Comparison of ENCODE assay signal across 2 cellular contexts in the genomic region with DNA sequence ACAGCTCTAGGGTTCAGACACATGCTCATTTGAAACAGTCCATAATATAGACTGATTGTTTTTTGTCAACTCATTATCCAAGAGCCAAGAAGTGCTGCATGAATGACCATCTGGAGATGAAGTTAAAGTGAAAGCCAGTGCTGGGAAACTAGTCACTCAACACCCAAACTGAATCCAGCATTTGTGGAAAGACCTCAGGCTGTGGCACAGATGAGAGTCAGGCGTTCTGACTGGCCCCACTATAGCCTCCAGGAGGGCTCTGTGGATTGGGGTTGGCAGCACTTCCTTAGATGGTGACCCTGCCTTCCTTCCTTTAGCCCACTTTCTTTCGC.
TF ChIP-seq lines count a peak whose summit lies in the region.

No MANE protein-coding gene starts in this region.

TF ChIP-seq in IMR-90, 13 proteins besides CTCF, POLR2A, EP300 and RAD21:
- no peak for TF ChIP-seq MAFK (IDR thresholded peaks at IDR 0.05; ENCODE audit: low read depth, low read length)
- TF ChIP-seq FOS (IDR thresholded peaks at IDR 0.05; ENCODE audit: low read depth, low read length): no peak
- TF ChIP-seq, protein P1, sequence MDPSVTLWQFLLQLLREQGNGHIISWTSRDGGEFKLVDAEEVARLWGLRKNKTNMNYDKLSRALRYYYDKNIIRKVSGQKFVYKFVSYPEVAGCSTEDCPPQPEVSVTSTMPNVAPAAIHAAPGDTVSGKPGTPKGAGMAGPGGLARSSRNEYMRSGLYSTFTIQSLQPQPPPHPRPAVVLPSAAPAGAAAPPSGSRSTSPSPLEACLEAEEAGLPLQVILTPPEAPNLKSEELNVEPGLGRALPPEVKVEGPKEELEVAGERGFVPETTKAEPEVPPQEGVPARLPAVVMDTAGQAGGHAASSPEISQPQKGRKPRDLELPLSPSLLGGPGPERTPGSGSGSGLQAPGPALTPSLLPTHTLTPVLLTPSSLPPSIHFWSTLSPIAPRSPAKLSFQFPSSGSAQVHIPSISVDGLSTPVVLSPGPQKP (IDR thresholded peaks at IDR 0.05; ENCODE audit: borderline replicate concordance, low read depth, low read length): no peak
- no peak for TF ChIP-seq RFX5 (IDR thresholded peaks at IDR 0.05; ENCODE audit: low read depth, low read length)
- TF ChIP-seq, protein P2, sequence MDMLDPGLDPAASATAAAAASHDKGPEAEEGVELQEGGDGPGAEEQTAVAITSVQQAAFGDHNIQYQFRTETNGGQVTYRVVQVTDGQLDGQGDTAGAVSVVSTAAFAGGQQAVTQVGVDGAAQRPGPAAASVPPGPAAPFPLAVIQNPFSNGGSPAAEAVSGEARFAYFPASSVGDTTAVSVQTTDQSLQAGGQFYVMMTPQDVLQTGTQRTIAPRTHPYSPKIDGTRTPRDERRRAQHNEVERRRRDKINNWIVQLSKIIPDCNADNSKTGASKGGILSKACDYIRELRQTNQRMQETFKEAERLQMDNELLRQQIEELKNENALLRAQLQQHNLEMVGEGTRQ (IDR thresholded peaks at IDR 0.05; ENCODE audit: low read depth, low read length): no peak
- TF ChIP-seq RCOR1 (IDR thresholded peaks at IDR 0.05; ENCODE audit: insufficient replicate concordance, low read length): no peak
- no peak for TF ChIP-seq CHD1 (IDR thresholded peaks at IDR 0.05; ENCODE audit: low read depth, low read length)
- no peak for TF ChIP-seq BHLHE40 (IDR thresholded peaks at IDR 0.05; ENCODE audit: low read depth, low read length)
- no peak for TF ChIP-seq MAZ (IDR thresholded peaks at IDR 0.05; ENCODE audit: borderline replicate concordance, low read depth, low read length)
- no peak for TF ChIP-seq MXI1 (IDR thresholded peaks at IDR 0.05; ENCODE audit: borderline replicate concordance, low read depth, low read length)
- TF ChIP-seq NFE2L2 (IDR thresholded peaks at IDR 0.05; ENCODE audit: low read depth, low read length): no peak
- no peak for TF ChIP-seq SMC3 (IDR thresholded peaks at IDR 0.05; ENCODE audit: low read depth, low read length)
- no peak for TF ChIP-seq CEBPB (IDR thresholded peaks at IDR 0.05; ENCODE audit: low read depth, low read length)

TF ChIP-seq in endothelial cell of umbilical vein, 7 proteins besides CTCF, POLR2A, EP300 and RAD21:
- TF ChIP-seq FOS (IDR thresholded peaks at IDR 0.05; ENCODE audit: borderline replicate concordance, insufficient read depth, low read length) (no peak), POLR2AphosphoS5 (IDR thresholded peaks at IDR 0.05; ENCODE audit: insufficient read depth, low read depth, low read length) (no peak), MYC (IDR thresholded peaks at IDR 0.05; ENCODE audit: low read depth, low read length) (no peak), JUN (IDR thresholded peaks at IDR 0.05; ENCODE audit: borderline replicate concordance, insufficient read depth, insufficient read length, low read depth) (no peak), GATA2 (IDR thresholded peaks at IDR 0.05; ENCODE audit: insufficient read depth, insufficient read length, low read depth, low read length) (no peak), EZH2 (IDR thresholded peaks at IDR 0.05; ENCODE audit: borderline replicate concordance, low read depth, low read length, severe bottlenecking) (no peak)
- TF ChIP-seq, protein P3, sequence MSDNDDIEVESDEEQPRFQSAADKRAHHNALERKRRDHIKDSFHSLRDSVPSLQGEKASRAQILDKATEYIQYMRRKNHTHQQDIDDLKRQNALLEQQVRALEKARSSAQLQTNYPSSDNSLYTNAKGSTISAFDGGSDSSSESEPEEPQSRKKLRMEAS (IDR thresholded peaks at IDR 0.05; ENCODE audit: insufficient read depth, insufficient read length): no peak
